ENCODE assay signal across 15 cellular contexts in the genomic region with DNA sequence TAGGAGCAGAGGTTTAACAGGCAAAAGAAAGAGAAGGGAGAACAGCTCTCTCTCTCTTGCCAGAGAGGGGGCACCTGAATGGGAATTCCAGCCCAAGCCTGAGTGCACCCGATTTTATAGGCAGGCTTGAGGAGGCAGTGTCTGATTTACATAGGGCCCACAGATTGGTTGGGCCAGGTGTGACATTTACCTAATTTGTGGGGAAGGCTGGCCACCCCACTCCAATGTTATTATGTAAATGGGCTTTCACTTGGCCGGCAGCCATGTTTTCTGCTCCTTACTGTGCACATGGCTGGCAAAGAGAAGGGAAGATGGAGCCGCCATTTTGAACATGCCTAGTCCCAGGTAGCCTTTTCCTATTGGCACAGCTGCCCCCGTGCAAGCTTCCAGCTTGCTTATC.
"Had no signal": no experiment of that assay in that cellular context is flagged by ENCODE, and none has a peak within 500 bp of the region (broad histone marks: within the 10 kb centered on the region; RNA-seq: fewer than 3 reads in every experiment).

No MANE protein-coding gene starts in this region.

- ATAC-seq: gastrocnemius medialis; heart left ventricle; natural killer cell; stimulated activated naive CD8-positive, alpha-beta T cell treated with anti-CD3 and anti-CD28 coated beads, Interleukin-15, amount 100 ng/mL, for 72 hours; WTC11 had no signal

- DNase-seq: activated CD4-positive, alpha-beta memory T cell treated with anti-CD3 and anti-CD28 coated beads, Interleukin-2, amount 10 ng/mL, durations not matched to agents 7 days and 5 days; activated CD4-positive, alpha-beta T cell treated with anti-CD3 and anti-CD28 coated beads for 4 hours; activated effector memory CD4-positive, alpha-beta T cell treated with anti-CD3 and anti-CD28 coated beads, Interleukin-2, amount 50 U/mL, for 16 hours; activated T-cell treated with anti-CD3 and anti-CD28 coated beads, Interleukin-2, amount 50 U/mL, for 24 hours; dorsolateral prefrontal cortex; endodermal cell; gastrocnemius medialis; heart left ventricle; immature natural killer cell; mesendoderm; natural killer cell; stimulated activated CD4-positive, alpha-beta T cell treated with anti-CD3 and anti-CD28 coated beads, Interleukin-1b, Interleukin-23, amount 100 ng/mL, for 48 hours; stimulated activated naive CD8-positive, alpha-beta T cell treated with anti-CD3 and anti-CD28 coated beads, Interleukin-15, amount 100 ng/mL, for 72 hours; upper lobe of left lung had no signal
